ENCODE assay signal across 7 cellular contexts in genomic region chrX:33434256-33435092, GRCh38.
DNase-seq lines count a peak whose midpoint lies in the region; ATAC-seq and TF ChIP-seq lines count a peak whose summit lies in the region.

No MANE protein-coding gene starts in this region.

- H3K4me3 ChIP-seq in GM12865 (ENCODE audit: low read depth, low read length), result no peak overlapping the region
- H3K4me3 ChIP-seq in ovary, result no peak overlapping the region

- no peaks in the 10 kb centered on the region for H3K9me3 ChIP-seq in ovary

- intact Hi-C loops in ovary (cut with DNase I), result no loop called here

- no peaks in the 10 kb centered on the region for H3K36me3 Mint-ChIP-seq in activated T-cell treated with anti-CD3 and anti-CD28 coated beads, Interleukin-2, amount 50 U/mL, for 24 hours (ENCODE audit: low read depth)

- DNase-seq in GM12865 (ENCODE audit: low read depth) (peak; percentile 45), NCI-H748 (lab: John Stamatoyannopoulos, UW; ENCODE audit: unreplicated experiment) (peak; percentile 66), foreskin keratinocyte (peak; percentile 6 to 20), ovary (peak in 3 of 5 donors; percentile 35 to 59 (median 41))
- DNase-seq in activated T-cell treated with anti-CD3 and anti-CD28 coated beads, Interleukin-2, amount 50 U/mL, for 24 hours, result peak; percentile 56

- H3K27ac Mint-ChIP-seq in activated T-cell treated with anti-CD3 and anti-CD28 coated beads, Interleukin-2, amount 50 U/mL, for 24 hours, result no peak overlapping the region

- TF ChIP-seq POLR2A in ovary (IDR thresholded peaks at IDR 0.05), result no peak

- ATAC-seq in HG02678 (IDR thresholded peaks at IDR 0.05; ENCODE audit: unreplicated experiment), result peak; percentile 63
- ATAC-seq in foreskin keratinocyte, result peak; percentile 61
- ATAC-seq in HG02763 (IDR thresholded peaks at IDR 0.05; ENCODE audit: unreplicated experiment), result no peak

- no peak for TF ChIP-seq EP300 in ovary (IDR thresholded peaks at IDR 0.05)

- H3K4me1 ChIP-seq in foreskin keratinocyte (no peaks in the 10 kb centered on the region), ovary (ENCODE audit: insufficient read depth) (no peaks in the 10 kb centered on the region)

- TF ChIP-seq CTCF in GM12865 (IDR thresholded peaks at IDR 0.05; ENCODE audit: insufficient read depth, low read depth, low read length, missing control alignments), result peak; percentile 59
- peak; percentile 62 for TF ChIP-seq CTCF in foreskin keratinocyte (conservative IDR thresholded peaks at IDR 0.05)
- peak in 2 of 3 donors; percentile 40 to 47 for TF ChIP-seq CTCF in ovary (IDR thresholded peaks at IDR 0.05)

- peaks cover 6% of the 10 kb centered on the region for H3K27me3 Mint-ChIP-seq in activated T-cell treated with anti-CD3 and anti-CD28 coated beads, Interleukin-2, amount 50 U/mL, for 24 hours

- H3K36me3 ChIP-seq in ovary, result no peaks in the 10 kb centered on the region

- H3K27me3 ChIP-seq in foreskin keratinocyte, result no peaks in the 10 kb centered on the region
- H3K27me3 ChIP-seq in ovary, result no peaks in the 10 kb centered on the region

- WGBS in ovary, 3 donors, result 27 to 31% (median 30%) methylated on average over 11 of the region's 11 CpGs

- no peak overlapping the region for H3K4me3 Mint-ChIP-seq in activated T-cell treated with anti-CD3 and anti-CD28 coated beads, Interleukin-2, amount 50 U/mL, for 24 hours

- H3K27ac ChIP-seq in foreskin keratinocyte (no peak overlapping the region), ovary (no peak overlapping the region)

- H3K9me3 Mint-ChIP-seq in activated T-cell treated with anti-CD3 and anti-CD28 coated beads, Interleukin-2, amount 50 U/mL, for 24 hours, result no peaks in the 10 kb centered on the region

- H3K4me1 Mint-ChIP-seq in activated T-cell treated with anti-CD3 and anti-CD28 coated beads, Interleukin-2, amount 50 U/mL, for 24 hours (ENCODE audit: low read depth), result no peaks in the 10 kb centered on the region

Comparison
In these comparisons a context has a peak if more than half of its experiments do, and no peak if none do; other contexts are left out.
1. DNase-seq: peak in every context shown above with its lines; median percentile 66 in NCI-H748; 56 in activated T-cell treated with anti-CD3 and anti-CD28 coated beads, Interleukin-2, amount 50 U/mL, for 24 hours; 45 in GM12865; 41 in ovary; 13 in foreskin keratinocyte.